Comparison of ENCODE assay signal across 8 cellular contexts in the genomic region with DNA sequence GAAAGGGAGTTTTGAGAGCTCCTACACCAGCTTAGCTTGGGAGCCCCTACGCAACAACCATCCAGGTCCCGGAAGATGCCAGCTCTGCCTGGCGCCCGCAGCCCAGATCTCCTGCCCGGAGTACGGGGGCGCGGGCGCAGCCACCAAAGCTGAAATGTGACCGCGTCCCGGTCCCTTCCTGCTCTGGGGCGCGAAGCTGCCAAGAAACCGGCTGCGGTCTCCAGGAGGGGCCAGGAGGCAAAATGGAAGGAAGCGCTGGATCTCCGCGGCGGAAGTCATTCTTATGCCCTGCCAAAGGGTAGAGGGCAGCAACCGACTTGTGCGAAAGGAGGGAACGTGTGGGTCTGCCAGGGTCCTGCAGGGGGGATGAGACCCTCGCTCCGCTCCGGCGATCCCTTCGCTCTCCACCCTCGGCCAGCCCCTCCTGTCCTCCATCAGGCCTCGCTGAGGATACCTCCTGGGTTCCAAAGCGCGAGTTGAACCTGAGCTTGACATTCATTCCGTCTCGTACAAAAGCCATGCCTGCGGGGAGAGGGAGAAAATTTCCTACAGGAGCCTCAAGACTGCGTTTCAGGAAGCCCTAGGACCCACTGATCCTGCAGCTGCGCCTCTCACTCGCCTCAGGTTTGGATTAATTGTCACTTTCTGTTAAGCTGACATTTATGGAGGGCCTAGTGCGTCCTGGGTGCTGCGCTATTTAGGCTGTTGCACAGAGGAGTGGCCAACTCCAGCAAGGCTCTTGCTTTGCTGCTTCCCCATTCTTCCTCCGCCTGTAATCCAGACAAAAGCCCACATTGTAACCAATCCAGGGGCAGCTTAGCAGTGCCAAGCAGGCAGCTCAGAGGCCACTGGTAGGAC.
DNase-seq lines count a peak whose midpoint lies in the region; ATAC-seq and TF ChIP-seq lines count a peak whose summit lies in the region.

No MANE protein-coding gene starts in this region.

- CTCF ChIA-PET in Panc1 (lab: Charles Lee), result interaction anchor here (0.6 kb wide), 1 partner anchor 121 kb away, joined by 4 read pairs; no protein-coding TSS in a partner anchor

- H3K4me1 Mint-ChIP-seq in dendritic cell treated with granulocyte-macrophage colony-stimulating factor and Interleukin-4, amounts not matched to agents 40 ng/mL and 50 ng/mL, for 4 days (ENCODE audit: low read depth), result peaks cover 18% of the 10 kb centered on the region

- H3K27ac ChIP-seq in Panc1 (ENCODE audit: low read length), result peak overlapping the region; percentile 90
- peak overlapping the region; percentile 85 to 90 for H3K27ac ChIP-seq in tibial artery

- no peaks in the 10 kb centered on the region for H3K9me3 Mint-ChIP-seq in dendritic cell treated with granulocyte-macrophage colony-stimulating factor and Interleukin-4, amounts not matched to agents 40 ng/mL and 50 ng/mL, for 4 days

- TF ChIP-seq CTCF in Panc1 (IDR thresholded peaks at IDR 0.05) (no peak), tibial artery (IDR thresholded peaks at IDR 0.05) (no peak)

- H3K4me3 ChIP-seq in Panc1 (ENCODE audit: low read depth in 2 of 2, low read length in 2 of 2), result peak overlapping the region; percentile 61 to 79
- H3K4me3 ChIP-seq in tibial artery, result peak overlapping the region; percentile 65 to 73

- H3K4me1 ChIP-seq in Panc1 (ENCODE audit: control insufficient read depth, insufficient read depth, low read length) (peaks cover 8% of the 10 kb centered on the region; the same call in 1 of the 2 replicates), tibial artery (peaks cover 0 to 20% (median 4%) of the 10 kb centered on the region in 4 donors)

- intact Hi-C loops in Panc1 (cut with micrococcal nuclease; ENCODE audit: unreplicated experiment), result loop anchor here (5.0 kb wide), 1 partner anchor 918 kb away; no protein-coding TSS in a partner anchor
- intact Hi-C loops in dendritic cell treated with granulocyte-macrophage colony-stimulating factor and Interleukin-4, amounts not matched to agents 40 ng/mL and 50 ng/mL, for 4 days (cut with micrococcal nuclease), result loop anchor here (2.0 to 10.0 kb wide), 2 partner anchors 138 to 314 kb away; a partner anchor contains a TSS
- intact Hi-C loops in tibial artery (cut with DNase I; ENCODE audit: low total_unique reads), result loop anchor here (10.0 kb wide), 1 partner anchor 76 kb away; no protein-coding TSS in a partner anchor

- BruUV-seq in Panc1 (replicated peaks; lab: Mats Ljungman, UMichigan), result no TSS peak

- no peaks in the 10 kb centered on the region for H3K36me3 ChIP-seq in Panc1 (ENCODE audit: control insufficient read depth, insufficient read depth, low read length)
- no peaks in the 10 kb centered on the region for H3K36me3 ChIP-seq in tibial artery

- peaks cover 7% of the 10 kb centered on the region for H3K36me3 Mint-ChIP-seq in dendritic cell treated with granulocyte-macrophage colony-stimulating factor and Interleukin-4, amounts not matched to agents 40 ng/mL and 50 ng/mL, for 4 days (ENCODE audit: low read depth)

- H3K27me3 Mint-ChIP-seq in dendritic cell treated with granulocyte-macrophage colony-stimulating factor and Interleukin-4, amounts not matched to agents 40 ng/mL and 50 ng/mL, for 4 days, result no peaks in the 10 kb centered on the region

- H3K9me3 ChIP-seq in Panc1 (ENCODE audit: control insufficient read depth, insufficient read depth, low read depth, low read length) (no peaks in the 10 kb centered on the region), tibial artery (no peaks in the 10 kb centered on the region)

- ATAC-seq in GM18868 (IDR thresholded peaks at IDR 0.05; ENCODE audit: unreplicated experiment), result peak; percentile 72
- ATAC-seq in HG03060 (IDR thresholded peaks at IDR 0.05; ENCODE audit: low read depth, unreplicated experiment), result peak; percentile 49
- peak; percentile 97 for ATAC-seq in Panc1

- peak overlapping the region; percentile 97 for H3K27ac Mint-ChIP-seq in dendritic cell treated with granulocyte-macrophage colony-stimulating factor and Interleukin-4, amounts not matched to agents 40 ng/mL and 50 ng/mL, for 4 days

- H3K27me3 ChIP-seq in Panc1 (ENCODE audit: control insufficient read depth, insufficient read depth, low read length) (no peaks in the 10 kb centered on the region), tibial artery (no peaks in the 10 kb centered on the region)

- in situ Hi-C loops in Panc1 (cut with HindIII; ENCODE audit: low pct_unique_long_range_greater_than_20kb, low sequenced_read_pairs), result no loop called here

- POLR2A ChIA-PET in Panc1 (lab: Charles Lee), result interaction anchor here (0.6 kb wide), 2 partner anchors 110 to 319 kb away, joined by 3 to 8 read pairs; no protein-coding TSS in a partner anchor

- peak overlapping the region; percentile 94 for H3K4me3 Mint-ChIP-seq in dendritic cell treated with granulocyte-macrophage colony-stimulating factor and Interleukin-4, amounts not matched to agents 40 ng/mL and 50 ng/mL, for 4 days

- DNase-seq in AG20443 (ENCODE audit: low spot score) (peak; percentile 89), Panc1 (ENCODE audit: low read depth, low spot score) (peak; percentile 28), medulla oblongata (ENCODE audit: extremely low spot score) (peak; percentile 92), tibial artery (peak; percentile 65 to 87), D341Med (ENCODE audit: low spot score) (no peak)
